Comparison of ENCODE assay signal across 8 cellular contexts in genomic region chr5:122183098-122183794, GRCh38. TPM values are rescaled to one million over a fixed set of nuclear protein-coding genes. Genes with fewer than 3 reads are reported as not detected.
DNase-seq lines count a peak whose midpoint lies in the region; ATAC-seq and TF ChIP-seq lines count a peak whose summit lies in the region.

No MANE protein-coding gene starts in this region.

- intact Hi-C loops in Right ventricle myocardium inferior (cut with DNase I) (no loop called here), sciatic nerve (cut with DNase I) (no loop called here), CD14-positive monocyte (cut with micrococcal nuclease) (no loop called here)

- TF ChIP-seq CTCF in WTC11 (IDR thresholded peaks at IDR 0.05) (no peak), CD14-positive monocyte (IDR thresholded peaks at IDR 0.05) (no peak)

- CTCF ChIA-PET in WTC11 (lab: Charles Lee): interaction anchor here (0.9 to 2.2 kb wide), 5 partner anchors 12 to 92 kb away, joined by 3 to 8 read pairs (median 6); no protein-coding TSS in a partner anchor

- H3K27ac Mint-ChIP-seq in WTC11 (peak overlapping the region; percentile 78), CD14-positive monocyte (no peak overlapping the region)
- H3K27ac Mint-ChIP-seq in activated T-cell treated with anti-CD3 and anti-CD28 coated beads, Interleukin-2, amount 50 U/mL, for 72 hours: no peak overlapping the region

- H3K9me3 Mint-ChIP-seq in WTC11 (peaks cover 14% of the 10 kb centered on the region), CD14-positive monocyte (peaks cover 0 to 3% (median 2%) of the 10 kb centered on the region in 7 donors)
- H3K9me3 Mint-ChIP-seq in activated T-cell treated with anti-CD3 and anti-CD28 coated beads, Interleukin-2, amount 50 U/mL, for 72 hours: peaks cover 1 to 2% of the 10 kb centered on the region in 2 donors

- ATAC-seq in WTC11 (peak; percentile 49), Right ventricle myocardium inferior (peak; percentile 79), sciatic nerve (peak; percentile 70)
- no peak for ATAC-seq in activated T-cell treated with anti-CD3 and anti-CD28 coated beads, Interleukin-2, amount 50 U/mL, for 72 hours (replicated peaks in 1 of 2)

- DNase-seq in EL (peak; percentile 87), WTC11 (ENCODE audit: low spot score) (no peak), Right ventricle myocardium inferior (ENCODE audit: missing footprints) (peak; percentile 78), sciatic nerve (ENCODE audit: low spot score) (no peak), OCI-M2 (lab: John Stamatoyannopoulos, UW; ENCODE audit: unreplicated experiment) (no peak), CD14-positive monocyte (ENCODE audit: low spot score) (no peak), T-helper 2 cell (no peak)
- no peak for DNase-seq in activated T-cell treated with anti-CD3 and anti-CD28 coated beads, Interleukin-2, amount 50 U/mL, for 72 hours

- H3K4me3 Mint-ChIP-seq in WTC11 (peak overlapping the region; percentile 35), CD14-positive monocyte (no peak overlapping the region)
- H3K4me3 Mint-ChIP-seq in activated T-cell treated with anti-CD3 and anti-CD28 coated beads, Interleukin-2, amount 50 U/mL, for 72 hours: peak overlapping the region in 1 of 2 donors; percentile 14

- no peaks in the 10 kb centered on the region for H3K27me3 Mint-ChIP-seq in WTC11 (ENCODE audit: low read depth)
- H3K27me3 Mint-ChIP-seq in activated T-cell treated with anti-CD3 and anti-CD28 coated beads, Interleukin-2, amount 50 U/mL, for 72 hours (ENCODE audit: low read depth): peaks cover 23% of the 10 kb centered on the region
- H3K27me3 Mint-ChIP-seq in CD14-positive monocyte (ENCODE audit: low read depth in 3 of 3): peaks cover 0 to 1% (median 0%) of the 10 kb centered on the region in 3 donors

- POLR2A ChIA-PET in WTC11 (lab: Charles Lee): no interaction called here

- no peaks in the 10 kb centered on the region for H3K36me3 Mint-ChIP-seq in WTC11
- H3K36me3 Mint-ChIP-seq in activated T-cell treated with anti-CD3 and anti-CD28 coated beads, Interleukin-2, amount 50 U/mL, for 72 hours (ENCODE audit: insufficient read depth in 2 of 2): no peaks in the 10 kb centered on the region
- H3K36me3 Mint-ChIP-seq in CD14-positive monocyte: no peaks in the 10 kb centered on the region

- H3K4me1 Mint-ChIP-seq in WTC11: peaks cover 36% of the 10 kb centered on the region
- peaks cover 19% of the 10 kb centered on the region for H3K4me1 Mint-ChIP-seq in activated T-cell treated with anti-CD3 and anti-CD28 coated beads, Interleukin-2, amount 50 U/mL, for 72 hours (ENCODE audit: low read depth)
- no peaks in the 10 kb centered on the region for H3K4me1 Mint-ChIP-seq in CD14-positive monocyte

TF ChIP-seq in WTC11, 78 proteins besides CTCF, POLR2A, EP300 and RAD21:
- no peak for TF ChIP-seq ATF1 (CRISPR knock-in tag; IDR thresholded peaks at IDR 0.05)
- TF ChIP-seq ZNF263 (CRISPR knock-in tag; IDR thresholded peaks at IDR 0.05; ENCODE audit: low read depth): no peak
- no peak for TF ChIP-seq CREM (CRISPR knock-in tag; IDR thresholded peaks at IDR 0.05)
- TF ChIP-seq NR2C2 (CRISPR knock-in tag; IDR thresholded peaks at IDR 0.05): no peak
- TF ChIP-seq FOXJ3 (CRISPR knock-in tag; IDR thresholded peaks at IDR 0.05; ENCODE audit: borderline replicate concordance): no peak
- TF ChIP-seq KAT7 (CRISPR knock-in tag; IDR thresholded peaks at IDR 0.05; ENCODE audit: borderline replicate concordance): no peak
- TF ChIP-seq MYBL2 (CRISPR knock-in tag; IDR thresholded peaks at IDR 0.05): no peak
- TF ChIP-seq, protein P1, sequence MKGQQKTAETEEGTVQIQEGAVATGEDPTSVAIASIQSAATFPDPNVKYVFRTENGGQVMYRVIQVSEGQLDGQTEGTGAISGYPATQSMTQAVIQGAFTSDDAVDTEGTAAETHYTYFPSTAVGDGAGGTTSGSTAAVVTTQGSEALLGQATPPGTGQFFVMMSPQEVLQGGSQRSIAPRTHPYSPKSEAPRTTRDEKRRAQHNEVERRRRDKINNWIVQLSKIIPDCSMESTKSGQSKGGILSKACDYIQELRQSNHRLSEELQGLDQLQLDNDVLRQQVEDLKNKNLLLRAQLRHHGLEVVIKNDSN (CRISPR knock-in tag; IDR thresholded peaks at IDR 0.05): no peak
- no peak for TF ChIP-seq SP1 (CRISPR knock-in tag; conservative IDR thresholded peaks at IDR 0.05)
- TF ChIP-seq ZNF423 (CRISPR knock-in tag; IDR thresholded peaks at IDR 0.05): no peak
- no peak for TF ChIP-seq NFATC4 (CRISPR knock-in tag; IDR thresholded peaks at IDR 0.05)
- TF ChIP-seq NFE2L1 (CRISPR knock-in tag; IDR thresholded peaks at IDR 0.05): no peak

RNA-seq across cellular contexts. Expression of gene ZNF474, which starts 53.9 kb away (rescaled TPM):
- total RNA-seq in WTC11 (2021) (not detected in 3 replicates), Right ventricle myocardium inferior (not detected), sciatic nerve (0.80 TPM)
- under 1 TPM in 1 of 2 donors, not detected in 1; 0.12 TPM for total RNA-seq in activated T-cell treated with anti-CD3 and anti-CD28 coated beads, Interleukin-2, amount 50 U/mL, for 72 hours
- not detected for polyA plus RNA-seq in CD14-positive monocyte

Comparison
In these comparisons a context has a peak if more than half of its experiments do, and no peak if none do; other contexts are left out.
1. DNase-seq: peak in EL (single experiment) and Right ventricle myocardium inferior (single experiment); none in WTC11 (single experiment), sciatic nerve (single experiment), OCI-M2 (single experiment), activated T-cell treated with anti-CD3 and anti-CD28 coated beads, Interleukin-2, amount 50 U/mL, for 72 hours (0 of 2), CD14-positive monocyte (single experiment) and T-helper 2 cell (0 of 5).
2. ATAC-seq: peak in WTC11 (single experiment), Right ventricle myocardium inferior (single experiment) and sciatic nerve (single experiment); none in activated T-cell treated with anti-CD3 and anti-CD28 coated beads, Interleukin-2, amount 50 U/mL, for 72 hours (0 of 2).